In the genomic region with DNA sequence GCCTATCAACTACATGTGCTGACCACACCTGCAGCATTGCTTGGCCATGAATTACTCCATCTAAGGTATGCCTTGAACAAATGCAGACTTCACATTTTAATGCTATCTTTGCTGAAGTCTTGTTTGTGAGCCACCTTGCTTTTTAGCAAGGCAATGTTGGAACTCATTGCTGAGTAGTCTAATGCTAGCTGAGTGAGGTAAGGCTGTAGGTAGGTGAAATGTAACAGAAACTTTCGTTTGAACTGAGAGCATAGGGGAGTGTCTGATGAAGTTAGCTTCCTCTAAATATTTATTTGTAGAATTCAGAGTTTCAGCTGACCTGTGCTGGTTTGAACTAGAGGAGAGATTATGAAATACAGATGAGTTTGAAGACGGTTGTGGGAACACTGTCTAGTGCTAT, we compare ENCODE assay signal across 19 cellular contexts.
"Had no signal": no experiment of that assay in that cellular context is flagged by ENCODE, and none has a peak within 500 bp of the region (broad histone marks: within the 10 kb centered on the region; RNA-seq: fewer than 3 reads in every experiment).

No MANE protein-coding gene starts in this region.

- FAIRE-seq: islet of Langerhans had no signal

- H3K4me1 ChIP-seq: gastrocnemius medialis, heart right ventricle, lower lobe of right lung, pancreas, thyroid gland, vagina had no signal

- DNase-seq: activated CD4-positive, alpha-beta T cell treated with anti-CD3 and anti-CD28 coated beads, Interleukin-2, amount 10 ng/mL, durations not matched to agents 7 days and 5 days; activated CD4-positive, CD25-positive, alpha-beta regulatory T cell; activated gamma-delta T cell treated with Interleukin-2 at 50 U/mL for 16 hours; activated naive CD8-positive, alpha-beta T cell treated with anti-CD3 and anti-CD28 coated beads for 36 hours; amygdala; brain microvascular endothelial cell; cerebellar nuclear complex; effector memory CD4-positive, alpha-beta T cell; gastrocnemius medialis; heart right ventricle; left colon; lower lobe of right lung; pancreas; sigmoid colon; stimulated activated CD4-positive, alpha-beta T cell treated with anti-CD3 and anti-CD28 coated beads, Interleukin-1b, Interleukin-23, amount 100 ng/mL, for 48 hours; T-helper 2 cell; thyroid gland had no signal

- H3K4me3 ChIP-seq: gastrocnemius medialis, heart right ventricle, lower lobe of right lung, pancreas, sigmoid colon, thyroid gland, vagina had no signal

- ATAC-seq: gastrocnemius medialis, heart right ventricle, left colon, lower lobe of right lung, pancreas had no signal

- H3K36me3 ChIP-seq: brain microvascular endothelial cell, gastrocnemius medialis, heart right ventricle, lower lobe of right lung, pancreas, thyroid gland, vagina had no signal

- H3K9me3 ChIP-seq: gastrocnemius medialis, heart right ventricle, lower lobe of right lung, pancreas, sigmoid colon, thyroid gland, vagina had no signal

- H3K27ac ChIP-seq: brain microvascular endothelial cell, gastrocnemius medialis, heart right ventricle, lower lobe of right lung, pancreas, sigmoid colon, thyroid gland, vagina had no signal

- H3K27me3 ChIP-seq: brain microvascular endothelial cell, gastrocnemius medialis, heart right ventricle, pancreas, sigmoid colon, thyroid gland, vagina had no signal
